In genomic region chr16:15775209-15775608, GRCh38 we compare ENCODE assay signal across 1 cellular context.
A peak's percentile ranks its signal among the peaks of the same experiment; 100 is the strongest.
TF ChIP-seq lines count a peak whose summit lies in the region.

No MANE protein-coding gene starts in this region.

TF ChIP-seq in GM12878, 131 proteins besides CTCF, POLR2A, EP300 and RAD21 (continued from another document):
- TF ChIP-seq ZBTB40 (IDR thresholded peaks at IDR 0.05; ENCODE audit: borderline replicate concordance) (peak; percentile 79), USF2 (IDR thresholded peaks at IDR 0.05; ENCODE audit: borderline replicate concordance, low read depth, low read length) (no peak)
